2 cellular contexts compared by ENCODE assay signal in genomic region chr11:96778272-96778671, GRCh38.
TF ChIP-seq lines count a peak whose summit lies in the region.

No MANE protein-coding gene starts in this region.

TF ChIP-seq in GM23338, 12 proteins besides CTCF, POLR2A, EP300 and RAD21 (continued from another document):
- TF ChIP-seq, protein P1, sequence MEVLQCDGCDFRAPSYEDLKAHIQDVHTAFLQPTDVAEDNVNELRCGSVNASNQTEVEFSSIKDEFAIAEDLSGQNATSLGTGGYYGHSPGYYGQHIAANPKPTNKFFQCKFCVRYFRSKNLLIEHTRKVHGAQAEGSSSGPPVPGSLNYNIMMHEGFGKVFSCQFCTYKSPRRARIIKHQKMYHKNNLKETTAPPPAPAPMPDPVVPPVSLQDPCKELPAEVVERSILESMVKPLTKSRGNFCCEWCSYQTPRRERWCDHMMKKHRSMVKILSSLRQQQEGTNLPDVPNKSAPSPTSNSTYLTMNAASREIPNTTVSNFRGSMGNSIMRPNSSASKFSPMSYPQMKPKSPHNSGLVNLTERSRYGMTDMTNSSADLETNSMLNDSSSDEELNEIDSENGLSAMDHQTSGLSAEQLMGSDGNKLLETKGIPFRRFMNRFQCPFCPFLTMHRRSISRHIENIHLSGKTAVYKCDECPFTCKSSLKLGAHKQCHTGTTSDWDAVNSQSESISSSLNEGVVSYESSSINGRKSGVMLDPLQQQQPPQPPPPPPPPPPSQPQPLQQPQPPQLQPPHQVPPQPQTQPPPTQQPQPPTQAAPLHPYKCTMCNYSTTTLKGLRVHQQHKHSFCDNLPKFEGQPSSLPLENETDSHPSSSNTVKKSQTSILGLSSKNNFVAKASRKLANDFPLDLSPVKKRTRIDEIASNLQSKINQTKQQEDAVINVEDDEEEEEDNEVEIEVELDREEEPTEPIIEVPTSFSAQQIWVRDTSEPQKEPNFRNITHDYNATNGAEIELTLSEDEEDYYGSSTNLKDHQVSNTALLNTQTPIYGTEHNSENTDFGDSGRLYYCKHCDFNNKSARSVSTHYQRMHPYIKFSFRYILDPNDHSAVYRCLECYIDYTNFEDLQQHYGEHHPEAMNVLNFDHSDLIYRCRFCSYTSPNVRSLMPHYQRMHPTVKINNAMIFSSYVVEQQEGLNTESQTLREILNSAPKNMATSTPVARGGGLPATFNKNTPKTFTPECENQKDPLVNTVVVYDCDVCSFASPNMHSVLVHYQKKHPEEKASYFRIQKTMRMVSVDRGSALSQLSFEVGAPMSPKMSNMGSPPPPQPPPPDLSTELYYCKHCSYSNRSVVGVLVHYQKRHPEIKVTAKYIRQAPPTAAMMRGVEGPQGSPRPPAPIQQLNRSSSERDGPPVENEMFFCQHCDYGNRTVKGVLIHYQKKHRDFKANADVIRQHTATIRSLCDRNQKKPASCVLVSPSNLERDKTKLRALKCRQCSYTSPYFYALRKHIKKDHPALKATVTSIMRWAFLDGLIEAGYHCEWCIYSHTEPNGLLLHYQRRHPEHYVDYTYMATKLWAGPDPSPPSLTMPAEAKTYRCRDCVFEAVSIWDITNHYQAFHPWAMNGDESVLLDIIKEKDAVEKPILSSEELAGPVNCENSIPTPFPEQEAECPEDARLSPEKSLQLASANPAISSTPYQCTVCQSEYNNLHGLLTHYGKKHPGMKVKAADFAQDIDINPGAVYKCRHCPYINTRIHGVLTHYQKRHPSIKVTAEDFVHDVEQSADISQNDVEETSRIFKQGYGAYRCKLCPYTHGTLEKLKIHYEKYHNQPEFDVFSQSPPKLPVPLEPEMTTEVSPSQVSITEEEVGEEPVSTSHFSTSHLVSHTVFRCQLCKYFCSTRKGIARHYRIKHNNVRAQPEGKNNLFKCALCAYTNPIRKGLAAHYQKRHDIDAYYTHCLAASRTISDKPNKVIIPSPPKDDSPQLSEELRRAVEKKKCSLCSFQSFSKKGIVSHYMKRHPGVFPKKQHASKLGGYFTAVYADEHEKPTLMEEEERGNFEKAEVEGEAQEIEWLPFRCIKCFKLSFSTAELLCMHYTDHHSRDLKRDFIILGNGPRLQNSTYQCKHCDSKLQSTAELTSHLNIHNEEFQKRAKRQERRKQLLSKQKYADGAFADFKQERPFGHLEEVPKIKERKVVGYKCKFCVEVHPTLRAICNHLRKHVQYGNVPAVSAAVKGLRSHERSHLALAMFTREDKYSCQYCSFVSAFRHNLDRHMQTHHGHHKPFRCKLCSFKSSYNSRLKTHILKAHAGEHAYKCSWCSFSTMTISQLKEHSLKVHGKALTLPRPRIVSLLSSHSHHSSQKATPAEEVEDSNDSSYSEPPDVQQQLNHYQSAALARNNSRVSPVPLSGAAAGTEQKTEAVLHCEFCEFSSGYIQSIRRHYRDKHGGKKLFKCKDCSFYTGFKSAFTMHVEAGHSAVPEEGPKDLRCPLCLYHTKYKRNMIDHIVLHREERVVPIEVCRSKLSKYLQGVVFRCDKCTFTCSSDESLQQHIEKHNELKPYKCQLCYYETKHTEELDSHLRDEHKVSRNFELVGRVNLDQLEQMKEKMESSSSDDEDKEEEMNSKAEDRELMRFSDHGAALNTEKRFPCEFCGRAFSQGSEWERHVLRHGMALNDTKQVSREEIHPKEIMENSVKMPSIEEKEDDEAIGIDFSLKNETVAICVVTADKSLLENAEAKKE (CRISPR knock-in tag; IDR thresholded peaks at IDR 0.05): no peak
- TF ChIP-seq EZH2 (IDR thresholded peaks at IDR 0.05; ENCODE audit: low read depth, unreplicated experiment) (no peak), STAT1 (IDR thresholded peaks at IDR 0.05; ENCODE audit: unreplicated experiment) (no peak), POLR2AphosphoS5 (IDR thresholded peaks at IDR 0.05; ENCODE audit: low read depth) (no peak)
- TF ChIP-seq, protein P2, sequence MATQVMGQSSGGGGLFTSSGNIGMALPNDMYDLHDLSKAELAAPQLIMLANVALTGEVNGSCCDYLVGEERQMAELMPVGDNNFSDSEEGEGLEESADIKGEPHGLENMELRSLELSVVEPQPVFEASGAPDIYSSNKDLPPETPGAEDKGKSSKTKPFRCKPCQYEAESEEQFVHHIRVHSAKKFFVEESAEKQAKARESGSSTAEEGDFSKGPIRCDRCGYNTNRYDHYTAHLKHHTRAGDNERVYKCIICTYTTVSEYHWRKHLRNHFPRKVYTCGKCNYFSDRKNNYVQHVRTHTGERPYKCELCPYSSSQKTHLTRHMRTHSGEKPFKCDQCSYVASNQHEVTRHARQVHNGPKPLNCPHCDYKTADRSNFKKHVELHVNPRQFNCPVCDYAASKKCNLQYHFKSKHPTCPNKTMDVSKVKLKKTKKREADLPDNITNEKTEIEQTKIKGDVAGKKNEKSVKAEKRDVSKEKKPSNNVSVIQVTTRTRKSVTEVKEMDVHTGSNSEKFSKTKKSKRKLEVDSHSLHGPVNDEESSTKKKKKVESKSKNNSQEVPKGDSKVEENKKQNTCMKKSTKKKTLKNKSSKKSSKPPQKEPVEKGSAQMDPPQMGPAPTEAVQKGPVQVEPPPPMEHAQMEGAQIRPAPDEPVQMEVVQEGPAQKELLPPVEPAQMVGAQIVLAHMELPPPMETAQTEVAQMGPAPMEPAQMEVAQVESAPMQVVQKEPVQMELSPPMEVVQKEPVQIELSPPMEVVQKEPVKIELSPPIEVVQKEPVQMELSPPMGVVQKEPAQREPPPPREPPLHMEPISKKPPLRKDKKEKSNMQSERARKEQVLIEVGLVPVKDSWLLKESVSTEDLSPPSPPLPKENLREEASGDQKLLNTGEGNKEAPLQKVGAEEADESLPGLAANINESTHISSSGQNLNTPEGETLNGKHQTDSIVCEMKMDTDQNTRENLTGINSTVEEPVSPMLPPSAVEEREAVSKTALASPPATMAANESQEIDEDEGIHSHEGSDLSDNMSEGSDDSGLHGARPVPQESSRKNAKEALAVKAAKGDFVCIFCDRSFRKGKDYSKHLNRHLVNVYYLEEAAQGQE (IDR thresholded peaks at IDR 0.05; ENCODE audit: unreplicated experiment): no peak

TF ChIP-seq in WTC11, 78 proteins besides CTCF, POLR2A, EP300 and RAD21 (continued from another document):
- TF ChIP-seq, protein P3, sequence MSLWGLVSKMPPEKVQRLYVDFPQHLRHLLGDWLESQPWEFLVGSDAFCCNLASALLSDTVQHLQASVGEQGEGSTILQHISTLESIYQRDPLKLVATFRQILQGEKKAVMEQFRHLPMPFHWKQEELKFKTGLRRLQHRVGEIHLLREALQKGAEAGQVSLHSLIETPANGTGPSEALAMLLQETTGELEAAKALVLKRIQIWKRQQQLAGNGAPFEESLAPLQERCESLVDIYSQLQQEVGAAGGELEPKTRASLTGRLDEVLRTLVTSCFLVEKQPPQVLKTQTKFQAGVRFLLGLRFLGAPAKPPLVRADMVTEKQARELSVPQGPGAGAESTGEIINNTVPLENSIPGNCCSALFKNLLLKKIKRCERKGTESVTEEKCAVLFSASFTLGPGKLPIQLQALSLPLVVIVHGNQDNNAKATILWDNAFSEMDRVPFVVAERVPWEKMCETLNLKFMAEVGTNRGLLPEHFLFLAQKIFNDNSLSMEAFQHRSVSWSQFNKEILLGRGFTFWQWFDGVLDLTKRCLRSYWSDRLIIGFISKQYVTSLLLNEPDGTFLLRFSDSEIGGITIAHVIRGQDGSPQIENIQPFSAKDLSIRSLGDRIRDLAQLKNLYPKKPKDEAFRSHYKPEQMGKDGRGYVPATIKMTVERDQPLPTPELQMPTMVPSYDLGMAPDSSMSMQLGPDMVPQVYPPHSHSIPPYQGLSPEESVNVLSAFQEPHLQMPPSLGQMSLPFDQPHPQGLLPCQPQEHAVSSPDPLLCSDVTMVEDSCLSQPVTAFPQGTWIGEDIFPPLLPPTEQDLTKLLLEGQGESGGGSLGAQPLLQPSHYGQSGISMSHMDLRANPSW (CRISPR knock-in tag; conservative IDR thresholded peaks at IDR 0.05; ENCODE audit: low read depth): no peak
- no peak for TF ChIP-seq TEAD4 (CRISPR knock-in tag; IDR thresholded peaks at IDR 0.05)
- no peak for TF ChIP-seq RELA (CRISPR knock-in tag; IDR thresholded peaks at IDR 0.05; ENCODE audit: borderline replicate concordance)
- TF ChIP-seq MXD4 (CRISPR knock-in tag; IDR thresholded peaks at IDR 0.05; ENCODE audit: borderline replicate concordance): no peak
- no peak for TF ChIP-seq ZNF671 (CRISPR knock-in tag; IDR thresholded peaks at IDR 0.05)
